In the genomic region with DNA sequence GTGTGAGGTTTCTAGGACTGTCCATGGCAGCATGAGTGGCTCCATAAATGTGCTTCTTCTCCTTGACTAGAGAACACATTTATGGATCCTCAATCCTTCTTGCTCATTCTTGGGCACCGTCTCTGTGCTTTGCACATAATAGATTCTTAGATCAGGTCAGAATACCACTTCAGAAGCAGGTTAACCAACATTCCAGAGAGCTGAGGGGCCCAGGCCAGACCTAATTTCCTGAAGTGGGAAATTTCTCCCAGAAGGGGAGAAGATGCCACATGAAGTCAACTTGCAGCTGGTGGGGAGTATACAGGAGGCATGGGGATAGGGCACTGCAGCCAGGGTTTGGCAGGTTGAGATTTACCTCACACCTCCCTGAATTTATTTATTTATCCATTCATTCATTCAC, we compare ENCODE assay signal across 17 cellular contexts. TPM values are rescaled to one million over a fixed set of nuclear protein-coding genes. Genes with fewer than 3 reads are reported as not detected.
"Had no signal": no experiment of that assay in that cellular context is flagged by ENCODE, and none has a peak within 500 bp of the region (broad histone marks: within the 10 kb centered on the region; RNA-seq: fewer than 3 reads in every experiment).

No MANE protein-coding gene starts in this region.

- H3K9me3 Mint-ChIP-seq: central memory CD8-positive, alpha-beta T cell had no signal

- H3K4me1 Mint-ChIP-seq: central memory CD8-positive, alpha-beta T cell had no signal

- H3K4me1 ChIP-seq: colonic mucosa had no signal

- H3K36me3 ChIP-seq: colonic mucosa, esophagus squamous epithelium, heart right ventricle, tibial nerve had no signal

- ATAC-seq: left colon had no signal

- H3K4me3 Mint-ChIP-seq: central memory CD8-positive, alpha-beta T cell had no signal

- H3K27me3 ChIP-seq: body of pancreas, colonic mucosa, esophagus squamous epithelium, heart right ventricle, tibial nerve had no signal

- H3K4me3 ChIP-seq: body of pancreas, colonic mucosa, esophagus squamous epithelium, heart right ventricle, tibial nerve had no signal

- DNase-seq: activated CD4-positive, alpha-beta T cell treated with anti-CD3 and anti-CD28 coated beads, Interleukin-2, amount 50 U/mL, for 1 hour; activated CD8-positive, alpha-beta memory T cell treated with anti-CD3 and anti-CD28 coated beads, Interleukin-2, amount 50 U/mL, for 48 hours; activated effector memory CD4-positive, alpha-beta T cell treated with anti-CD3 and anti-CD28 coated beads, Interleukin-2, amount 50 U/mL, for 16 hours; activated naive CD4-positive, alpha-beta T cell treated with anti-CD3 and anti-CD28 coated beads, Interleukin-2, amount 50 U/mL, for 16 hours; activated T-cell treated with anti-CD3 and anti-CD28 coated beads, Interleukin-2, amount 50 U/mL, for 48 hours; effector CD4-positive, alpha-beta T cell; esophagus squamous epithelium; retina; stimulated activated CD4-positive, alpha-beta T cell treated with anti-CD3 and anti-CD28 coated beads, Interleukin-2, amount 100 ng/mL, for 24 hours; stimulated activated naive CD4-positive, alpha-beta T cell treated with Interleukin-2 at 50 U/mL for 16 hours had no signal

- H3K9me3 ChIP-seq: body of pancreas, colonic mucosa, esophagus squamous epithelium, heart right ventricle, tibial nerve had no signal

- H3K27ac ChIP-seq: body of pancreas, colonic mucosa, esophagus squamous epithelium, heart right ventricle had no signal

RNA-seq across cellular contexts. Expression of a gene that starts 24.4 kb away (rescaled TPM):
- total RNA-seq: T-helper 1 cell treated with Interleukin-12 subunit alpha and Interleukin-12 subunit beta and Interleukin-4 antibody, amounts not matched to agents 30 ng/mL and 1 ng/mL, for 36 hours had no signal
